1 cellular context compared by ENCODE assay signal in genomic region chr15:63763476-63764123, GRCh38.
TF ChIP-seq lines count a peak whose summit lies in the region.

No MANE protein-coding gene starts in this region.

TF ChIP-seq in GM23338, 12 proteins besides CTCF, POLR2A, EP300 and RAD21 (continued from another document):
- TF ChIP-seq ETS1 (IDR thresholded peaks at IDR 0.05) (no peak), CREB1 (CRISPR knock-in tag; IDR thresholded peaks at IDR 0.05; ENCODE audit: low read depth) (no peak), EZH2phosphoT487 (IDR thresholded peaks at IDR 0.05; ENCODE audit: unreplicated experiment) (no peak)
